In the genomic region with DNA sequence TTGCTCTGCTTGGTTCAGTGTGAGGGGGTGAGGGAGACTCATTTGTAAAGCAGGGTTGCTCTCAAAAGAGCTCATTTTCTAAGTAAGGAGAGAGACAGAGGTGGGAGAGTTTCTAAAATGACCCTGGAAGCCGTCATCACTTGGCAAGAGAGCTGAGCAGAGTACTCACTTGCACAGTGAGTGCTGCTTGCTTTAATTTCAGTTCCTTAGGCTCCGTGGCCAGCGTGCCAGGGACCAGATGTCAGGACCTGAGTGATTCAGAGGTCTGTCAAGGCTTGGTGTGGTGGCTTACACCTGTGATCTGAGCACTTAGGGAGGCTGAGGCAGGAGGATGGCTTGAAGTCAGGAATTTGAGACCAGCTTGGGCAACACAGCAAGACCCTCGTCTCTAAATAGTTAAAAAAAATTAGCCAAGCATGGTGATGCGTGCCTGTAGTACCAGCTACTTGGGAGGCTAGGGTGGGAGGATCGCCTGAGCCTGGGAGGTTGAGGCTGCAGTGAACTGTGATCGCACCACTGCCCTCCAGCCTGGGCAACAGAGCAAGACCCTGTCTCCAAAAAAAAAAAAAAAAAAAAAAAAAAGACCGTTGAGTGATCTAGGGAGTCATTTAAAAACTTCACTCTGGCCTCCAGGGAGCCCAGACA, we compare ENCODE assay signal across 15 cellular contexts. TPM values are rescaled to one million over a fixed set of nuclear protein-coding genes. Genes with fewer than 3 reads are reported as not detected.
DNase-seq lines count a peak whose midpoint lies in the region; ATAC-seq and TF ChIP-seq lines count a peak whose summit lies in the region.
"Had no signal": no experiment of that assay in that cellular context is flagged by ENCODE, and none has a peak within 500 bp of the region (broad histone marks: within the 10 kb centered on the region; RNA-seq: fewer than 3 reads in every experiment).

No MANE protein-coding gene starts in this region.

- H3K27me3 Mint-ChIP-seq in activated T-cell treated with anti-CD3 and anti-CD28 coated beads, Interleukin-2, amount 50 U/mL, for 24 hours: no peaks in the 10 kb centered on the region
- H3K27me3 Mint-ChIP-seq in chondrocyte (ENCODE audit: low read depth): no peaks in the 10 kb centered on the region
- H3K27me3 Mint-ChIP-seq in osteocyte (ENCODE audit: unreplicated experiment): no peaks in the 10 kb centered on the region

- TF ChIP-seq CTCF in OCI-LY1 (IDR thresholded peaks at IDR 0.05; ENCODE audit: low read length) (no peak), chondrocyte (IDR thresholded peaks at IDR 0.05) (no peak), osteocyte (IDR thresholded peaks at IDR 0.05) (no peak), ovary (IDR thresholded peaks at IDR 0.05) (no peak)

- H3K36me3 Mint-ChIP-seq in activated T-cell treated with anti-CD3 and anti-CD28 coated beads, Interleukin-2, amount 50 U/mL, for 24 hours (ENCODE audit: low read depth): peaks cover 26% of the 10 kb centered on the region
- H3K36me3 Mint-ChIP-seq in chondrocyte (ENCODE audit: low read depth) (peaks cover 9% of the 10 kb centered on the region), osteocyte (ENCODE audit: unreplicated experiment) (peaks cover 4% of the 10 kb centered on the region)

- H3K27me3 ChIP-seq in OCI-LY1 (ENCODE audit: insufficient read depth, low read length): 0 out of 2 replicates have a peak, but pooled peaks cover 4% of the 10 kb centered on the region
- H3K27me3 ChIP-seq in ovary: no peaks in the 10 kb centered on the region
- H3K27me3 ChIP-seq: SJCRH30 had no signal

- intact Hi-C loops in ovary (cut with DNase I): no loop called here

- no peak for TF ChIP-seq EP300 in ovary (IDR thresholded peaks at IDR 0.05)

- H3K4me2 ChIP-seq in OCI-LY1 (ENCODE audit: low read length): 0 out of 2 replicates have a peak overlapping the region, but pooled peaks have one; percentile 95

- DNase-seq in activated T-cell treated with anti-CD3 and anti-CD28 coated beads, Interleukin-2, amount 50 U/mL, for 24 hours: no peak
- DNase-seq in activated T-cell treated with anti-CD3 and anti-CD28 coated beads, Interleukin-2, amount 50 U/mL, for 48 hours: no peak
- DNase-seq in chondrocyte (ENCODE audit: low spot score) (no peak), osteocyte (ENCODE audit: extremely low spot score, unreplicated experiment) (no peak), ovary (no peak), KBM-7 (no peak)
- DNase-seq: activated CD8-positive, alpha-beta memory T cell treated with anti-CD3 and anti-CD28 coated beads for 24 hours; GF-D8; islet precursor cell; NCI-H510A treated with DMSO at 0.1 percent for 48 hours; SJCRH30; stimulated activated naive CD4-positive, alpha-beta T cell had no signal

- H3K4me3 ChIP-seq in OCI-LY1 (ENCODE audit: low read depth, low read length, poor library complexity, severe bottlenecking) (no peak overlapping the region), ovary (no peak overlapping the region)

- no peaks in the 10 kb centered on the region for H3K79me2 ChIP-seq in OCI-LY1 (ENCODE audit: insufficient read depth, low read length)

- ATAC-seq in HG03460 (IDR thresholded peaks at IDR 0.05; ENCODE audit: unreplicated experiment): no peak

- no peaks in the 10 kb centered on the region for H3K9me3 Mint-ChIP-seq in activated T-cell treated with anti-CD3 and anti-CD28 coated beads, Interleukin-2, amount 50 U/mL, for 24 hours
- H3K9me3 Mint-ChIP-seq in chondrocyte (ENCODE audit: low read depth): no peaks in the 10 kb centered on the region
- H3K9me3 Mint-ChIP-seq in osteocyte (ENCODE audit: unreplicated experiment): no peaks in the 10 kb centered on the region

- H4K20me1 ChIP-seq in OCI-LY1 (ENCODE audit: insufficient read depth, low read length): no peaks in the 10 kb centered on the region

- H3K9me3 ChIP-seq in OCI-LY1 (ENCODE audit: low read length) (no peaks in the 10 kb centered on the region), ovary (no peaks in the 10 kb centered on the region)
- H3K9me3 ChIP-seq: SJCRH30 had no signal

- peaks cover 9% of the 10 kb centered on the region; the same call in 1 of the 2 replicates for H3K36me3 ChIP-seq in OCI-LY1 (ENCODE audit: insufficient read depth, low read length)
- H3K36me3 ChIP-seq in ovary: no peaks in the 10 kb centered on the region

- peak overlapping the region; percentile 97 for H3K4me3 Mint-ChIP-seq in activated T-cell treated with anti-CD3 and anti-CD28 coated beads, Interleukin-2, amount 50 U/mL, for 24 hours
- H3K4me3 Mint-ChIP-seq in chondrocyte (ENCODE audit: unreplicated experiment) (peak overlapping the region; percentile 94), osteocyte (ENCODE audit: unreplicated experiment) (peak overlapping the region; percentile 95)

- H3K27ac ChIP-seq in OCI-LY1 (ENCODE audit: low read depth, low read length, poor library complexity, severe bottlenecking): no peak overlapping the region
- no peak overlapping the region for H3K27ac ChIP-seq in ovary

- no peak overlapping the region for H2AFZ ChIP-seq in OCI-LY1 (ENCODE audit: low read length)

- peaks cover 13% of the 10 kb centered on the region for H3K4me1 ChIP-seq in OCI-LY1 (ENCODE audit: insufficient read depth, low read length, severe bottlenecking)
- H3K4me1 ChIP-seq in ovary (ENCODE audit: insufficient read depth): peaks cover 6% of the 10 kb centered on the region

- H3F3A ChIP-seq in OCI-LY1 (ENCODE audit: insufficient read depth, low read length): no peaks in the 10 kb centered on the region

- H3K27ac Mint-ChIP-seq in activated T-cell treated with anti-CD3 and anti-CD28 coated beads, Interleukin-2, amount 50 U/mL, for 24 hours: peak overlapping the region; percentile 98
- peak overlapping the region; percentile 96 for H3K27ac Mint-ChIP-seq in chondrocyte (ENCODE audit: unreplicated experiment)
- H3K27ac Mint-ChIP-seq in osteocyte (ENCODE audit: unreplicated experiment): peak overlapping the region; percentile 21

- H3K4me1 Mint-ChIP-seq in activated T-cell treated with anti-CD3 and anti-CD28 coated beads, Interleukin-2, amount 50 U/mL, for 24 hours (ENCODE audit: low read depth): peaks cover 36% of the 10 kb centered on the region
- H3K4me1 Mint-ChIP-seq in chondrocyte (ENCODE audit: low read depth) (peaks cover 19% of the 10 kb centered on the region), osteocyte (ENCODE audit: unreplicated experiment) (peaks cover 16% of the 10 kb centered on the region)

- H3K9ac ChIP-seq in OCI-LY1 (ENCODE audit: low read length): no peak overlapping the region

- 23 to 28% (median 27%) methylated on average over 8 of the region's 8 CpGs for WGBS in ovary, 3 donors

- in situ Hi-C loops in KBM-7 (cut with MboI; ENCODE audit: low pct_unique_long_range_greater_than_20kb, low sequenced_read_pairs): no loop called here

- no peaks in the 10 kb centered on the region for H3K9me2 ChIP-seq in OCI-LY1 (ENCODE audit: low read depth, low read length)

- TF ChIP-seq POLR2A in ovary (IDR thresholded peaks at IDR 0.05): no peak

RNA-seq across cellular contexts. Expression of gene ZNF205, which starts 10.7 kb away (rescaled TPM):
- total RNA-seq in chondrocyte (12.9 to 13.7 TPM (median 13.2 TPM) in 3 replicates), osteocyte (14.8 and 15.9 TPM in 2 replicates), ovary (10 to 100 TPM; 10.7 to 16.3 (median 15.6) TPM)
- polyA plus RNA-seq in ovary: 10 to 100 TPM in 1 of 2 donors, 1 to 10 TPM in 1; 3.0 to 22.1 TPM

RNA-seq across cellular contexts. Expression of gene ZNF213, which starts 11.8 kb away (rescaled TPM):
- 10.6 to 13.0 TPM (median 10.8 TPM) in 3 replicates for total RNA-seq in chondrocyte
- total RNA-seq in osteocyte: 13.4 and 14.3 TPM in 2 replicates
- 10 to 100 TPM in 5 of 7 donors, 1 to 10 TPM in 2; 4.7 to 18.9 (median 12.2) TPM for total RNA-seq in ovary
- polyA plus RNA-seq in ovary: 10 to 100 TPM in 1 of 2 donors, under 1 TPM in 1; 0.95 to 10.7 TPM

RNA-seq across cellular contexts. Expression of gene ZSCAN10, which starts 24.0 kb away (rescaled TPM):
- total RNA-seq in chondrocyte (not detected in 3 replicates), osteocyte (not detected in 2 replicates), ovary (under 1 TPM in 2 of 7 donors, not detected in 5; 0.47 to 0.69 TPM)
- under 1 TPM in 1 of 2 donors, not detected in 1; 0.06 TPM for polyA plus RNA-seq in ovary
- total RNA-seq: bronchial epithelial cell had no signal

RNA-seq across cellular contexts. Expression of gene IL32, which starts 57.6 kb away (rescaled TPM):
- total RNA-seq in chondrocyte: 7.3 to 21.0 TPM (median 17.8 TPM) in 3 replicates
- 8.8 and 13.2 TPM in 2 replicates for total RNA-seq in osteocyte
- total RNA-seq in ovary: 10 to 100 TPM in 4 of 7 donors, 1 to 10 TPM in 3; 3.8 to 24.7 (median 10.6) TPM
- 10 to 100 TPM; 23.9 to 54.9 TPM for polyA plus RNA-seq in ovary

Comparison
In these comparisons a context has a peak if more than half of its experiments do, and no peak if none do; other contexts are left out.
1. H3K27ac Mint-ChIP-seq: peak in every context shown above with its lines; median percentile 98 in activated T-cell treated with anti-CD3 and anti-CD28 coated beads, Interleukin-2, amount 50 U/mL, for 24 hours; 96 in chondrocyte; 21 in osteocyte.